In genomic region chr18:55302337-55302833, GRCh38 we compare ENCODE assay signal across 14 cellular contexts.
DNase-seq lines count a peak whose midpoint lies in the region; FAIRE-seq and TF ChIP-seq lines count a peak whose summit lies in the region.
"Had no signal": no experiment of that assay in that cellular context is flagged by ENCODE, and none has a peak within 500 bp of the region (broad histone marks: within the 10 kb centered on the region; RNA-seq: fewer than 3 reads in every experiment).

No MANE protein-coding gene starts in this region.

- H3K27me3 Mint-ChIP-seq in MCF 10A (ENCODE audit: insufficient read depth, unreplicated experiment) (no peaks in the 10 kb centered on the region), nephron (ENCODE audit: low read depth) (no peaks in the 10 kb centered on the region)
- H3K27me3 Mint-ChIP-seq: naive thymus-derived CD4-positive, alpha-beta T cell had no signal

- no peaks in the 10 kb centered on the region for H3K4me1 ChIP-seq in breast epithelium
- peaks cover 0 to 20% of the 10 kb centered on the region in 2 donors for H3K4me1 ChIP-seq in uterus
- H3K4me1 ChIP-seq: A549 had no signal

- H3K4me1 Mint-ChIP-seq in MCF 10A (ENCODE audit: insufficient read depth, unreplicated experiment), result no peaks in the 10 kb centered on the region
- peaks cover 55% of the 10 kb centered on the region for H3K4me1 Mint-ChIP-seq in nephron

- intact Hi-C loops in breast epithelium (cut with DNase I; ENCODE audit: low total_unique reads), result no loop called here
- intact Hi-C loops in MCF 10A (cut with micrococcal nuclease), result no loop called here
- intact Hi-C loops in dorsolateral prefrontal cortex (cut with DNase I), result no loop called here
- intact Hi-C loops in uterus (cut with DNase I; ENCODE audit: low total_unique reads), result no loop called here

- H3K9me3 Mint-ChIP-seq in MCF 10A (ENCODE audit: unreplicated experiment), result no peaks in the 10 kb centered on the region
- H3K9me3 Mint-ChIP-seq in nephron, result no peaks in the 10 kb centered on the region

- POLR2A ChIA-PET in MCF 10A (lab: Yijun Ruan, JAX), result no interaction called here

- CTCF ChIA-PET in MCF 10A (lab: Yijun Ruan, JAX), result interaction anchor here (0.6 kb wide), 1 partner anchor 11 kb away, joined by 3 read pairs; no protein-coding TSS in a partner anchor

- H3K27ac ChIP-seq in breast epithelium, result peak overlapping the region; percentile 46 to 85
- H3K27ac ChIP-seq in dorsolateral prefrontal cortex, result peak overlapping the region; percentile 1 to 90 (median 79)
- peak overlapping the region; percentile 47 to 63 for H3K27ac ChIP-seq in uterus
- H3K27ac ChIP-seq: A549 had no signal

- DNase-seq in breast epithelium (ENCODE audit: low spot score in 2 of 2) (no peak), MCF 10A (ENCODE audit: unreplicated experiment) (no peak), dorsolateral prefrontal cortex (no peak), uterus (no peak), HTR-8/SVneo (ENCODE audit: insufficient read length, low spot score) (no peak), H4 (ENCODE audit: low spot score) (no peak), COLO829 (ENCODE audit: low spot score) (no peak)
- DNase-seq: naive thymus-derived CD4-positive, alpha-beta T cell; NCI-H2081 treated with DMSO at 0.1 percent for 48 hours; stimulated activated naive CD4-positive, alpha-beta T cell; T-helper 9 cell had no signal

- BruUV-seq in MCF 10A (replicated peaks; lab: Mats Ljungman, UMichigan), result no TSS peak

- FAIRE-seq in HTR-8/SVneo (lab: Jason Lieb, UNC), result no peak
- FAIRE-seq: A549, endothelial cell of umbilical vein had no signal

- H3K4me3 Mint-ChIP-seq in MCF 10A (ENCODE audit: unreplicated experiment), result no peak overlapping the region
- H3K4me3 Mint-ChIP-seq in nephron, result peak overlapping the region in 2 of 3 experiments; percentile 27 to 57
- H3K4me3 Mint-ChIP-seq: naive thymus-derived CD4-positive, alpha-beta T cell had no signal

- peak overlapping the region; percentile 17 to 49 (median 22) for H3K4me3 ChIP-seq in breast epithelium
- peak overlapping the region in 57 of 59 donors; percentile 1 to 63 (median 42) for H3K4me3 ChIP-seq in dorsolateral prefrontal cortex
- peak overlapping the region in 1 of 2 donors; percentile 11 for H3K4me3 ChIP-seq in uterus
- H3K4me3 ChIP-seq: A549 had no signal

- H3K36me3 Mint-ChIP-seq in MCF 10A (ENCODE audit: insufficient read depth, unreplicated experiment), result no peaks in the 10 kb centered on the region
- H3K36me3 Mint-ChIP-seq in nephron (ENCODE audit: low read depth), result no peaks in the 10 kb centered on the region
- H3K36me3 Mint-ChIP-seq: naive thymus-derived CD4-positive, alpha-beta T cell had no signal

- no peaks in the 10 kb centered on the region for H3K9me3 ChIP-seq in breast epithelium
- H3K9me3 ChIP-seq in uterus, result no peaks in the 10 kb centered on the region
- H3K9me3 ChIP-seq: A549 had no signal

- H3K27ac Mint-ChIP-seq in MCF 10A (ENCODE audit: low read depth, unreplicated experiment), result no peak overlapping the region
- peak overlapping the region; percentile 37 to 69 (median 65) for H3K27ac Mint-ChIP-seq in nephron
- H3K27ac Mint-ChIP-seq: naive thymus-derived CD4-positive, alpha-beta T cell had no signal

- H3K36me3 ChIP-seq in breast epithelium (no peaks in the 10 kb centered on the region), uterus (no peaks in the 10 kb centered on the region)

- TF ChIP-seq POLR2A in breast epithelium (IDR thresholded peaks at IDR 0.05) (no peak), uterus (IDR thresholded peaks at IDR 0.05) (no peak)

- H3K27me3 ChIP-seq in breast epithelium (no peaks in the 10 kb centered on the region), dorsolateral prefrontal cortex (no peaks in the 10 kb centered on the region), uterus (no peaks in the 10 kb centered on the region)

- TF ChIP-seq CTCF in breast epithelium (IDR thresholded peaks at IDR 0.05), result no peak
- no peak for TF ChIP-seq CTCF in MCF 10A (IDR thresholded peaks at IDR 0.05; ENCODE audit: unreplicated experiment)
- TF ChIP-seq CTCF in dorsolateral prefrontal cortex (IDR thresholded peaks at IDR 0.05 in 54 of 56, conservative IDR thresholded peaks at IDR 0.05 in 2 of 56; ENCODE audit: low read depth in 1 of 56, partially characterized antibody in 56 of 56), result no peak
- no peak for TF ChIP-seq CTCF in nephron (IDR thresholded peaks at IDR 0.05; ENCODE audit: unreplicated experiment in 3 of 3)
- no peak for TF ChIP-seq CTCF in uterus (IDR thresholded peaks at IDR 0.05)
